ENCODE assay signal across 1 cellular context in the genomic region with DNA sequence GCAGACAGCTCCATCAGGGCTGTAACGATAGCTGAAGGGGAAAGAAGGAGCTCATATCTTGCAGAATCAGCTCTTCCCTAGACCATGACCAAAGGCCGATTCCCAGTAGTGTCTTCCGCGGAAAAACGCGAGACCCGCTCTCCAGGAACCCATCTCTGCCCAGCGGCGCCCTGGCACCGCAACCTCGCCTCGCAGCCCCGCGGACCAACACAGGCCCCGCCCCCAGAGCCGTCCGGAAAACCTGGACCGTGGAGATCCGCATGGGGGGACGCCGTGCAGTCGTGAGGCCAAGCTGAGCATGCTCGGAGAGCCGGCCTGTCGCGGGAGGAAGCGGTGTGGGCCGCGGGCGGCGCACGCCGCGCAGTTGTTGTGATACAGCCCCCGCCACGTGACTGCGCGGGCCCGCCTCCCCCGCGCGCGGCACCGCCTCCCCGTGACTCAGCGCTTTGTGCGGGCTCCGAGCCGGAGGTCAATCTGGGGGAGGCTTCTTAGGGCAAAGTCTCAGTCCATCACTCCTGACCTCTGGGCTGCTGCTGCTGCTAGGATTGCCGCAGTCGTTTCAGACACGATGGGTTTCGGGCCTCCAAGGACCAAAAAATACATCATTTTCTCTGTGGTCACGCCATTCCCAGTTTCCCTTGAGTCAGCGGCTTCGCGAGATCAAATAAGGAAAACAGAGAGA.
TF ChIP-seq lines count a peak whose summit lies in the region.

No MANE protein-coding gene starts in this region.

TF ChIP-seq in HEK293, 187 proteins besides CTCF, POLR2A, EP300 and RAD21 (continued from another document and continues in another):
- TF ChIP-seq ZNF510 (tag by site-specific recombination; IDR thresholded peaks at IDR 0.05; ENCODE audit: insufficient replicate concordance): no peak
- TF ChIP-seq ZSCAN23 (tag by site-specific recombination; IDR thresholded peaks at IDR 0.05): no peak
- no peak for TF ChIP-seq ZNF777 (tag by site-specific recombination; IDR thresholded peaks at IDR 0.05; ENCODE audit: borderline replicate concordance)
- no peak for TF ChIP-seq ZNF426 (tag by site-specific recombination; IDR thresholded peaks at IDR 0.05)
- TF ChIP-seq ZNF843 (tag by site-specific recombination; IDR thresholded peaks at IDR 0.05): peak; percentile 74
- TF ChIP-seq, protein P1, sequence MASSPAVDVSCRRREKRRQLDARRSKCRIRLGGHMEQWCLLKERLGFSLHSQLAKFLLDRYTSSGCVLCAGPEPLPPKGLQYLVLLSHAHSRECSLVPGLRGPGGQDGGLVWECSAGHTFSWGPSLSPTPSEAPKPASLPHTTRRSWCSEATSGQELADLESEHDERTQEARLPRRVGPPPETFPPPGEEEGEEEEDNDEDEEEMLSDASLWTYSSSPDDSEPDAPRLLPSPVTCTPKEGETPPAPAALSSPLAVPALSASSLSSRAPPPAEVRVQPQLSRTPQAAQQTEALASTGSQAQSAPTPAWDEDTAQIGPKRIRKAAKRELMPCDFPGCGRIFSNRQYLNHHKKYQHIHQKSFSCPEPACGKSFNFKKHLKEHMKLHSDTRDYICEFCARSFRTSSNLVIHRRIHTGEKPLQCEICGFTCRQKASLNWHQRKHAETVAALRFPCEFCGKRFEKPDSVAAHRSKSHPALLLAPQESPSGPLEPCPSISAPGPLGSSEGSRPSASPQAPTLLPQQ (tag by site-specific recombination; IDR thresholded peaks at IDR 0.05): peak; percentile 91
- no peak for TF ChIP-seq ZNF19 (tag by site-specific recombination; IDR thresholded peaks at IDR 0.05; ENCODE audit: low read depth)
- TF ChIP-seq TRIM28 (IDR thresholded peaks at IDR 0.05; ENCODE audit: borderline replicate concordance, low read length): 0 out of 2 replicates have a peak, but pooled peaks have one; percentile 62
- no peak for TF ChIP-seq ZNF701 (tag by site-specific recombination; IDR thresholded peaks at IDR 0.05)
- TF ChIP-seq ZNF184 (tag by site-specific recombination; IDR thresholded peaks at IDR 0.05): no peak
- no peak for TF ChIP-seq HOXA7 (CRISPR knock-in tag; IDR thresholded peaks at IDR 0.05; ENCODE audit: borderline replicate concordance)
- TF ChIP-seq, protein P2, sequence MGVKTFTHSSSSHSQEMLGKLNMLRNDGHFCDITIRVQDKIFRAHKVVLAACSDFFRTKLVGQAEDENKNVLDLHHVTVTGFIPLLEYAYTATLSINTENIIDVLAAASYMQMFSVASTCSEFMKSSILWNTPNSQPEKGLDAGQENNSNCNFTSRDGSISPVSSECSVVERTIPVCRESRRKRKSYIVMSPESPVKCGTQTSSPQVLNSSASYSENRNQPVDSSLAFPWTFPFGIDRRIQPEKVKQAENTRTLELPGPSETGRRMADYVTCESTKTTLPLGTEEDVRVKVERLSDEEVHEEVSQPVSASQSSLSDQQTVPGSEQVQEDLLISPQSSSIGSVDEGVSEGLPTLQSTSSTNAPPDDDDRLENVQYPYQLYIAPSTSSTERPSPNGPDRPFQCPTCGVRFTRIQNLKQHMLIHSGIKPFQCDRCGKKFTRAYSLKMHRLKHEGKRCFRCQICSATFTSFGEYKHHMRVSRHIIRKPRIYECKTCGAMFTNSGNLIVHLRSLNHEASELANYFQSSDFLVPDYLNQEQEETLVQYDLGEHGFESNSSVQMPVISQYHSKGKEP (tag by site-specific recombination; IDR thresholded peaks at IDR 0.05): peak; percentile 79
- TF ChIP-seq, protein P3, sequence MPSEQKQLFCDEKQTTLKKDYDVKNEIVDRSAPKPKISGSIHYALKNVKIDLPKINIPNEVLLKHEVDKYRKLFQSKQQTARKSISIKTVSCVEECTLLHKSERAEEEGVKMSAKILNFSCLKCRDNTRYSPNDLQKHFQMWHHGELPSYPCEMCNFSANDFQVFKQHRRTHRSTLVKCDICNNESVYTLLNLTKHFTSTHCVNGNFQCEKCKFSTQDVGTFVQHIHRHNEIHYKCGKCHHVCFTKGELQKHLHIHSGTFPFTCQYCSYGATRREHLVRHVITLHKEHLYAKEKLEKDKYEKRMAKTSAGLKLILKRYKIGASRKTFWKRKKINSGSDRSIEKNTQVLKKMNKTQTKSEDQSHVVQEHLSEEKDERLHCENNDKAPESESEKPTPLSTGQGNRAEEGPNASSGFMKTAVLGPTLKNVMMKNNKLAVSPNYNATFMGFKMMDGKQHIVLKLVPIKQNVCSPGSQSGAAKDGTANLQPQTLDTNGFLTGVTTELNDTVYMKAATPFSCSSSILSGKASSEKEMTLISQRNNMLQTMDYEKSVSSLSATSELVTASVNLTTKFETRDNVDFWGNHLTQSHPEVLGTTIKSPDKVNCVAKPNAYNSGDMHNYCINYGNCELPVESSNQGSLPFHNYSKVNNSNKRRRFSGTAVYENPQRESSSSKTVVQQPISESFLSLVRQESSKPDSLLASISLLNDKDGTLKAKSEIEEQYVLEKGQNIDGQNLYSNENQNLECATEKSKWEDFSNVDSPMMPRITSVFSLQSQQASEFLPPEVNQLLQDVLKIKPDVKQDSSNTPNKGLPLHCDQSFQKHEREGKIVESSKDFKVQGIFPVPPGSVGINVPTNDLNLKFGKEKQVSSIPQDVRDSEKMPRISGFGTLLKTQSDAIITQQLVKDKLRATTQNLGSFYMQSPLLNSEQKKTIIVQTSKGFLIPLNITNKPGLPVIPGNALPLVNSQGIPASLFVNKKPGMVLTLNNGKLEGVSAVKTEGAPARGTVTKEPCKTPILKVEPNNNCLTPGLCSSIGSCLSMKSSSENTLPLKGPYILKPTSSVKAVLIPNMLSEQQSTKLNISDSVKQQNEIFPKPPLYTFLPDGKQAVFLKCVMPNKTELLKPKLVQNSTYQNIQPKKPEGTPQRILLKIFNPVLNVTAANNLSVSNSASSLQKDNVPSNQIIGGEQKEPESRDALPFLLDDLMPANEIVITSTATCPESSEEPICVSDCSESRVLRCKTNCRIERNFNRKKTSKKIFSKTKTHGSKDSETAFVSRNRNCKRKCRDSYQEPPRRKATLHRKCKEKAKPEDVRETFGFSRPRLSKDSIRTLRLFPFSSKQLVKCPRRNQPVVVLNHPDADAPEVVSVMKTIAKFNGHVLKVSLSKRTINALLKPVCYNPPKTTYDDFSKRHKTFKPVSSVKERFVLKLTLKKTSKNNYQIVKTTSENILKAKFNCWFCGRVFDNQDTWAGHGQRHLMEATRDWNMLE (tag by site-specific recombination; conservative IDR thresholded peaks at IDR 0.05; ENCODE audit: low read depth): no peak; the same call in 1 of the 2 replicates
- TF ChIP-seq, protein P4, sequence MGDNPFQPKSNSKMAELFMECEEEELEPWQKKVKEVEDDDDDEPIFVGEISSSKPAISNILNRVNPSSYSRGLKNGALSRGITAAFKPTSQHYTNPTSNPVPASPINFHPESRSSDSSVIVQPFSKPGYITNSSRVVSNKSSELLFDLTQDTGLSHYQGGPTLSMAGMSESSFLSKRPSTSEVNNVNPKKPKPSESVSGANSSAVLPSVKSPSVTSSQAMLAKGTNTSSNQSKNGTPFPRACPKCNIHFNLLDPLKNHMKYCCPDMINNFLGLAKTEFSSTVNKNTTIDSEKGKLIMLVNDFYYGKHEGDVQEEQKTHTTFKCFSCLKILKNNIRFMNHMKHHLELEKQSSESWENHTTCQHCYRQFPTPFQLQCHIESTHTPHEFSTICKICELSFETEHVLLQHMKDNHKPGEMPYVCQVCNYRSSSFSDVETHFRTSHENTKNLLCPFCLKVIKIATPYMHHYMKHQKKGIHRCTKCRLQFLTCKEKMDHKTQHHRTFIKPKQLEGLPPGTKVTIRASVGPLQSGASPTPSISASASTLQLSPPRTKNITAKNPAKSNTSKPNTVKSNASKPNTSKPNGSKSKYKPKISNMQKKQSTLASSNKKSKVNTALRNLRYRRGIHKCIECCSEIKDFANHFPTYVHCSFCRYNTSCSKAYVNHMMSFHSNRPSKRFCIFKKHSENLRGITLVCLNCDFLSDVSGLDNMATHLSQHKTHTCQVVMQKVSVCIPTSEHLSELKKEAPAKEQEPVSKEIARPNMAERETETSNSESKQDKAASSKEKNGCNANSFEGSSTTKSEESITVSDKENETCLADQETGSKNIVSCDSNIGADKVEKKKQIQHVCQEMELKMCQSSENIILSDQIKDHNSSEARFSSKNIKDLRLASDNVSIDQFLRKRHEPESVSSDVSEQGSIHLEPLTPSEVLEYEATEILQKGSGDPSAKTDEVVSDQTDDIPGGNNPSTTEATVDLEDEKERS (tag by site-specific recombination; IDR thresholded peaks at IDR 0.05): no peak
- peak; percentile 82 for TF ChIP-seq ZFP69B (tag by site-specific recombination; IDR thresholded peaks at IDR 0.05)
- TF ChIP-seq ZNF132 (tag by site-specific recombination; IDR thresholded peaks at IDR 0.05; ENCODE audit: borderline replicate concordance): no peak
- TF ChIP-seq SCRT1 (tag by site-specific recombination; IDR thresholded peaks at IDR 0.05; ENCODE audit: borderline replicate concordance): no peak
- TF ChIP-seq ZNF292 (tag by site-specific recombination; IDR thresholded peaks at IDR 0.05; ENCODE audit: borderline replicate concordance, low read depth): no peak
- TF ChIP-seq HOXD13 (CRISPR knock-in tag; IDR thresholded peaks at IDR 0.05; ENCODE audit: borderline replicate concordance): no peak
- TF ChIP-seq, protein P5, sequence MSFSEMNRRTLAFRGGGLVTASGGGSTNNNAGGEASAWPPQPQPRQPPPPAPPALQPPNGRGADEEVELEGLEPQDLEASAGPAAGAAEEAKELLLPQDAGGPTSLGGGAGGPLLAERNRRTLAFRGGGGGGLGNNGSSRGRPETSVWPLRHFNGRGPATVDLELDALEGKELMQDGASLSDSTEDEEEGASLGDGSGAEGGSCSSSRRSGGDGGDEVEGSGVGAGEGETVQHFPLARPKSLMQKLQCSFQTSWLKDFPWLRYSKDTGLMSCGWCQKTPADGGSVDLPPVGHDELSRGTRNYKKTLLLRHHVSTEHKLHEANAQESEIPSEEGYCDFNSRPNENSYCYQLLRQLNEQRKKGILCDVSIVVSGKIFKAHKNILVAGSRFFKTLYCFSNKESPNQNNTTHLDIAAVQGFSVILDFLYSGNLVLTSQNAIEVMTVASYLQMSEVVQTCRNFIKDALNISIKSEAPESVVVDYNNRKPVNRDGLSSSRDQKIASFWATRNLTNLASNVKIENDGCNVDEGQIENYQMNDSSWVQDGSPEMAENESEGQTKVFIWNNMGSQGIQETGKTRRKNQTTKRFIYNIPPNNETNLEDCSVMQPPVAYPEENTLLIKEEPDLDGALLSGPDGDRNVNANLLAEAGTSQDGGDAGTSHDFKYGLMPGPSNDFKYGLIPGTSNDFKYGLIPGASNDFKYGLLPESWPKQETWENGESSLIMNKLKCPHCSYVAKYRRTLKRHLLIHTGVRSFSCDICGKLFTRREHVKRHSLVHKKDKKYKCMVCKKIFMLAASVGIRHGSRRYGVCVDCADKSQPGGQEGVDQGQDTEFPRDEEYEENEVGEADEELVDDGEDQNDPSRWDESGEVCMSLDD (tag by site-specific recombination; IDR thresholded peaks at IDR 0.05): 0 out of 2 replicates have a peak, but pooled peaks have one; percentile 41
- TF ChIP-seq ZNF776 (tag by site-specific recombination; IDR thresholded peaks at IDR 0.05; ENCODE audit: borderline replicate concordance): no peak
- TF ChIP-seq YY1 (tag by site-specific recombination; IDR thresholded peaks at IDR 0.05): peak; percentile 48; the same call in 1 of the 2 replicates
- TF ChIP-seq ZNF677 (tag by site-specific recombination; IDR thresholded peaks at IDR 0.05): no peak
- peak; percentile 47 for TF ChIP-seq BCL11A (tag by site-specific recombination; IDR thresholded peaks at IDR 0.05; ENCODE audit: low read depth)
- TF ChIP-seq FEZF1 (tag by site-specific recombination; IDR thresholded peaks at IDR 0.05): 0 out of 2 replicates have a peak, but pooled peaks have one; percentile 26
- no peak for TF ChIP-seq ZNF623 (tag by site-specific recombination; IDR thresholded peaks at IDR 0.05)
- 0 out of 2 replicates have a peak, but pooled peaks have one; percentile 41 for TF ChIP-seq ZNF121 (tag by site-specific recombination; IDR thresholded peaks at IDR 0.05)
- TF ChIP-seq ZNF16 (tag by site-specific recombination; IDR thresholded peaks at IDR 0.05; ENCODE audit: low read depth): no peak
- no peak for TF ChIP-seq HOXC10 (CRISPR knock-in tag; IDR thresholded peaks at IDR 0.05)
- TF ChIP-seq ZIC2 (tag by site-specific recombination; IDR thresholded peaks at IDR 0.05): peak; percentile 90
- TF ChIP-seq, protein P6, sequence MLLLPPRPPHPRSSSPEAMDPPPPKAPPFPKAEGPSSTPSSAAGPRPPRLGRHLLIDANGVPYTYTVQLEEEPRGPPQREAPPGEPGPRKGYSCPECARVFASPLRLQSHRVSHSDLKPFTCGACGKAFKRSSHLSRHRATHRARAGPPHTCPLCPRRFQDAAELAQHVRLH (tag by site-specific recombination; IDR thresholded peaks at IDR 0.05): 0 out of 2 replicates have a peak, but pooled peaks have one; percentile 44
- TF ChIP-seq ZBTB8A (tag by site-specific recombination; IDR thresholded peaks at IDR 0.05): peak; percentile 96
- TF ChIP-seq ZNF138 (tag by site-specific recombination; IDR thresholded peaks at IDR 0.05; ENCODE audit: borderline replicate concordance): no peak
- TF ChIP-seq ZNF416 (tag by site-specific recombination; IDR thresholded peaks at IDR 0.05): no peak
- TF ChIP-seq, protein P7, sequence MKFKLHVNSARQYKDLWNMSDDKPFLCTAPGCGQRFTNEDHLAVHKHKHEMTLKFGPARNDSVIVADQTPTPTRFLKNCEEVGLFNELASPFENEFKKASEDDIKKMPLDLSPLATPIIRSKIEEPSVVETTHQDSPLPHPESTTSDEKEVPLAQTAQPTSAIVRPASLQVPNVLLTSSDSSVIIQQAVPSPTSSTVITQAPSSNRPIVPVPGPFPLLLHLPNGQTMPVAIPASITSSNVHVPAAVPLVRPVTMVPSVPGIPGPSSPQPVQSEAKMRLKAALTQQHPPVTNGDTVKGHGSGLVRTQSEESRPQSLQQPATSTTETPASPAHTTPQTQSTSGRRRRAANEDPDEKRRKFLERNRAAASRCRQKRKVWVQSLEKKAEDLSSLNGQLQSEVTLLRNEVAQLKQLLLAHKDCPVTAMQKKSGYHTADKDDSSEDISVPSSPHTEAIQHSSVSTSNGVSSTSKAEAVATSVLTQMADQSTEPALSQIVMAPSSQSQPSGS (tag by site-specific recombination; IDR thresholded peaks at IDR 0.05; ENCODE audit: low read depth): no peak
- no peak for TF ChIP-seq SALL2 (tag by site-specific recombination; IDR thresholded peaks at IDR 0.05; ENCODE audit: borderline replicate concordance)
- no peak for TF ChIP-seq ZNF626 (tag by site-specific recombination; IDR thresholded peaks at IDR 0.05)
- no peak for TF ChIP-seq ZNF529 (tag by site-specific recombination; IDR thresholded peaks at IDR 0.05; ENCODE audit: insufficient replicate concordance)
- TF ChIP-seq ZSCAN30 (tag by site-specific recombination; IDR thresholded peaks at IDR 0.05): peak; percentile 92
- TF ChIP-seq, protein P8, sequence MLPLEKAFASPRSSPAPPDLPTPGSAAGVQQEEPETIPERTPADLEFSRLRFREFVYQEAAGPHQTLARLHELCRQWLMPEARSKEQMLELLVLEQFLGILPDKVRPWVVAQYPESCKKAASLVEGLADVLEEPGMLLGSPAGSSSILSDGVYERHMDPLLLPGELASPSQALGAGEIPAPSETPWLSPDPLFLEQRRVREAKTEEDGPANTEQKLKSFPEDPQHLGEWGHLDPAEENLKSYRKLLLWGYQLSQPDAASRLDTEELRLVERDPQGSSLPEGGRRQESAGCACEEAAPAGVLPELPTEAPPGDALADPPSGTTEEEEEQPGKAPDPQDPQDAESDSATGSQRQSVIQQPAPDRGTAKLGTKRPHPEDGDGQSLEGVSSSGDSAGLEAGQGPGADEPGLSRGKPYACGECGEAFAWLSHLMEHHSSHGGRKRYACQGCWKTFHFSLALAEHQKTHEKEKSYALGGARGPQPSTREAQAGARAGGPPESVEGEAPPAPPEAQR (tag by site-specific recombination; IDR thresholded peaks at IDR 0.05): 0 out of 2 replicates have a peak, but pooled peaks have one; percentile 39
